ENCODE assay signal across 24 cellular contexts in genomic region chr2:30801821-30802455, GRCh38. TPM values are rescaled to one million over a fixed set of nuclear protein-coding genes. Genes with fewer than 3 reads are reported as not detected.
A peak's percentile ranks its signal among the peaks of the same experiment; 100 is the strongest.
DNase-seq lines count a peak whose midpoint lies in the region; ATAC-seq and TF ChIP-seq lines count a peak whose summit lies in the region.
"Had no signal": no experiment of that assay in that cellular context is flagged by ENCODE, and none has a peak within 500 bp of the region (broad histone marks: within the 10 kb centered on the region; RNA-seq: fewer than 3 reads in every experiment).

No MANE protein-coding gene starts in this region.

- H3K9ac ChIP-seq in IMR-90 (ENCODE audit: low read depth, low read length): no peak overlapping the region
- H3K9ac ChIP-seq: BLaER1 treated with 17β-estradiol and CSF1 and Interleukin-3, amounts not matched to agents 10 nM and 100 nM had no signal

- H3K4me3 ChIP-seq in IMR-90 (ENCODE audit: insufficient read depth, low read depth, low read length) (no peak overlapping the region), osteoblast (ENCODE audit: insufficient read depth, low read length) (no peak overlapping the region), breast epithelium (no peak overlapping the region)
- H3K4me3 ChIP-seq: A549; BLaER1 treated with 17β-estradiol and CSF1 and Interleukin-3, amounts not matched to agents 10 nM and 100 nM; GM12878; GM23338; HAP-1 had no signal

- dilution Hi-C loops in IMR-90 (cut with HindIII; ENCODE audit: low sequenced_read_pairs, unreplicated experiment): no loop called here

- H3K4me3 Mint-ChIP-seq in endothelial cell (ENCODE audit: unreplicated experiment) (peak overlapping the region; percentile 26), neural crest cell (no peak overlapping the region)
- no peak overlapping the region for H3K4me3 Mint-ChIP-seq in activated T-helper 1 cell treated with anti-CD3 and anti-CD28 coated beads, Interleukin-12 subunit alpha, Interleukin-12 subunit beta, Interleukin-2, Interleukin-4 antibody, amounts not matched to agents 30 ng/mL and 10 ng/mL and 1 ng/mL, durations not matched to agents 14 hours and 24 hours and 36 hours
- H3K4me3 Mint-ChIP-seq: CD14-positive monocyte; CD4-positive, alpha-beta T cell; CD8-positive, alpha-beta memory T cell; GM23338; HFFc6 had no signal

- intact Hi-C loops in IMR-90 (cut with micrococcal nuclease) (no loop called here), breast epithelium (cut with DNase I; ENCODE audit: low total_unique reads) (no loop called here)
- intact Hi-C loops in activated T-helper 1 cell treated with anti-CD3 and anti-CD28 coated beads, Interleukin-12 subunit alpha, Interleukin-12 subunit beta, Interleukin-2, Interleukin-4 antibody, amounts not matched to agents 30 ng/mL and 10 ng/mL and 1 ng/mL, durations not matched to agents 14 hours and 24 hours and 36 hours (cut with micrococcal nuclease): no loop called here

- no peak for TF ChIP-seq CTCF in IMR-90 (conservative IDR thresholded peaks at IDR 0.05; ENCODE audit: low read depth, low read length)
- TF ChIP-seq CTCF in endothelial cell (IDR thresholded peaks at IDR 0.05; ENCODE audit: unreplicated experiment): no peak
- no peak for TF ChIP-seq CTCF in neural crest cell (conservative IDR thresholded peaks at IDR 0.05)
- TF ChIP-seq CTCF in osteoblast (IDR thresholded peaks at IDR 0.05; ENCODE audit: extremely low read depth, low read depth, low read length): no peak
- TF ChIP-seq CTCF in breast epithelium (IDR thresholded peaks at IDR 0.05): no peak

- no peak for TF ChIP-seq RAD21 in IMR-90 (IDR thresholded peaks at IDR 0.05; ENCODE audit: low read length)

- no peak overlapping the region for H3K4ac ChIP-seq in IMR-90 (ENCODE audit: low read depth, low read length)

- no peak overlapping the region for H3K23ac ChIP-seq in IMR-90 (ENCODE audit: low read depth, low read length)

- no peak for ATAC-seq in IMR-90 (ENCODE audit: low read depth)
- ATAC-seq: A549, GM12878, GM23338 had no signal

- H2AK5ac ChIP-seq in IMR-90 (ENCODE audit: low read depth, low read length): no peak overlapping the region

- H4K8ac ChIP-seq in IMR-90 (ENCODE audit: low read depth in 2 of 2, low read length in 2 of 2): no peak overlapping the region

- no peak overlapping the region for H3K27ac Mint-ChIP-seq in endothelial cell (ENCODE audit: unreplicated experiment)
- H3K27ac Mint-ChIP-seq in neural crest cell (ENCODE audit: unreplicated experiment): peak overlapping the region; percentile 35
- no peak overlapping the region for H3K27ac Mint-ChIP-seq in activated T-helper 1 cell treated with anti-CD3 and anti-CD28 coated beads, Interleukin-12 subunit alpha, Interleukin-12 subunit beta, Interleukin-2, Interleukin-4 antibody, amounts not matched to agents 30 ng/mL and 10 ng/mL and 1 ng/mL, durations not matched to agents 14 hours and 24 hours and 36 hours
- H3K27ac Mint-ChIP-seq: CD4-positive, alpha-beta T cell; GM23338; HFFc6 had no signal

- POLR2A ChIA-PET in IMR-90 (lab: Charles Lee; ENCODE audit: unreplicated experiment): no interaction called here

- no peaks in the 10 kb centered on the region for H3K36me3 ChIP-seq in IMR-90 (ENCODE audit: control insufficient read depth, insufficient read depth, low read length)
- no peaks in the 10 kb centered on the region for H3K36me3 ChIP-seq in osteoblast (ENCODE audit: insufficient read depth, low read length)
- no peaks in the 10 kb centered on the region for H3K36me3 ChIP-seq in breast epithelium
- H3K36me3 ChIP-seq: BE2C; BLaER1 treated with 17β-estradiol and CSF1 and Interleukin-3, amounts not matched to agents 10 nM and 100 nM; HAP-1 had no signal

- H3K14ac ChIP-seq in IMR-90 (replicated peaks; ENCODE audit: low read depth, low read length): no peak overlapping the region

- CTCF ChIA-PET in IMR-90 (lab: Yijun Ruan, JAX): no interaction called here

- BruUV-seq in IMR-90 (replicated peaks; lab: Mats Ljungman, UMichigan): no TSS peak

- H2BK15ac ChIP-seq in IMR-90 (ENCODE audit: low read depth, low read length): no peak overlapping the region

- no peaks in the 10 kb centered on the region for H3K4me1 ChIP-seq in IMR-90 (ENCODE audit: control insufficient read depth, insufficient read depth, low read length)
- no peaks in the 10 kb centered on the region for H3K4me1 ChIP-seq in osteoblast (ENCODE audit: insufficient read depth, low read length)
- H3K4me1 ChIP-seq in breast epithelium: no peaks in the 10 kb centered on the region
- H3K4me1 ChIP-seq: A549, BE2C, HAP-1 had no signal

- H3K9me3 Mint-ChIP-seq in endothelial cell (ENCODE audit: unreplicated experiment) (no peaks in the 10 kb centered on the region), neural crest cell (no peaks in the 10 kb centered on the region)
- H3K9me3 Mint-ChIP-seq in activated T-helper 1 cell treated with anti-CD3 and anti-CD28 coated beads, Interleukin-12 subunit alpha, Interleukin-12 subunit beta, Interleukin-2, Interleukin-4 antibody, amounts not matched to agents 30 ng/mL and 10 ng/mL and 1 ng/mL, durations not matched to agents 14 hours and 24 hours and 36 hours: no peaks in the 10 kb centered on the region
- H3K9me3 Mint-ChIP-seq: CD14-positive monocyte; CD4-positive, alpha-beta T cell; CD8-positive, alpha-beta memory T cell; GM23338 had no signal

- no CpG with 5 or more reads among the region's 13 CpGs for WGBS in IMR-90 (ENCODE audit: extremely low coverage in 2 of 2, insufficient read length in 1 of 2), 2 experiments

- no peaks in the 10 kb centered on the region for H3K9me1 ChIP-seq in IMR-90 (ENCODE audit: insufficient read depth, low read length)

- no peak overlapping the region for H2BK120ac ChIP-seq in IMR-90 (ENCODE audit: low read depth, low read length)

- H3K9me3 ChIP-seq in IMR-90 (ENCODE audit: control insufficient read depth, insufficient read depth, low read length): no peaks in the 10 kb centered on the region
- H3K9me3 ChIP-seq in osteoblast (ENCODE audit: low read depth, low read length): no peaks in the 10 kb centered on the region
- no peaks in the 10 kb centered on the region for H3K9me3 ChIP-seq in breast epithelium
- H3K9me3 ChIP-seq: A549; BE2C; BLaER1 treated with 17β-estradiol and CSF1 and Interleukin-3, amounts not matched to agents 10 nM and 100 nM; HAP-1 had no signal

- H3K79me2 ChIP-seq in osteoblast (ENCODE audit: insufficient read depth, low read length): no peaks in the 10 kb centered on the region

- no peak overlapping the region for H2BK20ac ChIP-seq in IMR-90 (ENCODE audit: low read depth, low read length)

- H3K79me1 ChIP-seq in IMR-90 (ENCODE audit: low read depth in 1 of 2, low read length in 2 of 2): no peaks in the 10 kb centered on the region

- H3K4me2 ChIP-seq in IMR-90 (ENCODE audit: low read depth, low read length): no peak overlapping the region
- no peak overlapping the region for H3K4me2 ChIP-seq in osteoblast (ENCODE audit: insufficient read depth, low read length)
- H3K4me2 ChIP-seq: A549, GM23338 had no signal

- H3K56ac ChIP-seq in IMR-90 (ENCODE audit: extremely low read depth, insufficient read depth, low read length): no peak overlapping the region

- DNase-seq in IMR-90 (no peak), endothelial cell (ENCODE audit: low spot score) (no peak), neural crest cell (ENCODE audit: low read depth, low spot score) (no peak), osteoblast (ENCODE audit: insufficient read length, low spot score, missing footprints) (peak; percentile 60), NCI-H1694 (lab: John Stamatoyannopoulos, UW) (no peak), breast epithelium (ENCODE audit: low spot score in 2 of 2) (no peak)
- DNase-seq in activated T-helper 1 cell treated with anti-CD3 and anti-CD28 coated beads, Interleukin-12 subunit alpha, Interleukin-12 subunit beta, Interleukin-2, Interleukin-4 antibody, amounts not matched to agents 30 ng/mL and 10 ng/mL and 1 ng/mL, durations not matched to agents 14 hours and 24 hours and 36 hours (ENCODE audit: low spot score): no peak
- DNase-seq: 8988T; ACHN; AML-193; BE2C; CD4-positive, alpha-beta T cell; CD8-positive, alpha-beta memory T cell; DMS 273 treated with DMSO at 0.1 percent for 48 hours; DMS79; EL; GDM1; HFFc6 had no signal

- no peak overlapping the region for H4K5ac ChIP-seq in IMR-90 (ENCODE audit: low read depth, low read length)

- H3K27me3 ChIP-seq in IMR-90 (ENCODE audit: control insufficient read depth, insufficient read depth, low read length): peaks cover 4% of the 10 kb centered on the region; the same call in 1 of the 2 replicates
- H3K27me3 ChIP-seq in osteoblast (ENCODE audit: insufficient read depth, low read length): no peaks in the 10 kb centered on the region
- H3K27me3 ChIP-seq in breast epithelium: no peaks in the 10 kb centered on the region
- H3K27me3 ChIP-seq: BE2C had no signal

- H3K36me3 Mint-ChIP-seq in endothelial cell (ENCODE audit: low read depth, unreplicated experiment) (peaks cover 4% of the 10 kb centered on the region), neural crest cell (ENCODE audit: low read depth) (no peaks in the 10 kb centered on the region)
- H3K36me3 Mint-ChIP-seq in activated T-helper 1 cell treated with anti-CD3 and anti-CD28 coated beads, Interleukin-12 subunit alpha, Interleukin-12 subunit beta, Interleukin-2, Interleukin-4 antibody, amounts not matched to agents 30 ng/mL and 10 ng/mL and 1 ng/mL, durations not matched to agents 14 hours and 24 hours and 36 hours (ENCODE audit: low read depth): no peaks in the 10 kb centered on the region
- H3K36me3 Mint-ChIP-seq: CD14-positive monocyte; CD8-positive, alpha-beta memory T cell had no signal

- no peak overlapping the region for H3K27ac ChIP-seq in IMR-90 (ENCODE audit: insufficient read depth, low read length)
- H3K27ac ChIP-seq in osteoblast (ENCODE audit: low read depth, low read length): no peak overlapping the region
- no peak overlapping the region for H3K27ac ChIP-seq in breast epithelium
- H3K27ac ChIP-seq: A549; BLaER1 treated with 17β-estradiol and CSF1 and Interleukin-3, amounts not matched to agents 10 nM and 100 nM had no signal

- in situ Hi-C loops in IMR-90 (cut with MboI; ENCODE audit: low sequenced_read_pairs): no loop called here

- H4K91ac ChIP-seq in IMR-90 (ENCODE audit: insufficient read depth, low read depth, low read length): no peak overlapping the region

- H4K20me1 ChIP-seq in IMR-90 (ENCODE audit: insufficient read depth, low read length) (no peaks in the 10 kb centered on the region), osteoblast (ENCODE audit: insufficient read depth, low read length) (no peaks in the 10 kb centered on the region)
- H4K20me1 ChIP-seq: BLaER1 treated with 17β-estradiol and CSF1 and Interleukin-3, amounts not matched to agents 10 nM and 100 nM had no signal

- H2AK9ac ChIP-seq in IMR-90 (replicated peaks; ENCODE audit: low read depth, low read length, poor library complexity): no peak overlapping the region

- H3K27me3 Mint-ChIP-seq in endothelial cell (ENCODE audit: unreplicated experiment): peaks cover 13% of the 10 kb centered on the region
- H3K27me3 Mint-ChIP-seq in neural crest cell (ENCODE audit: low read depth): no peaks in the 10 kb centered on the region
- peaks cover 2% of the 10 kb centered on the region for H3K27me3 Mint-ChIP-seq in activated T-helper 1 cell treated with anti-CD3 and anti-CD28 coated beads, Interleukin-12 subunit alpha, Interleukin-12 subunit beta, Interleukin-2, Interleukin-4 antibody, amounts not matched to agents 30 ng/mL and 10 ng/mL and 1 ng/mL, durations not matched to agents 14 hours and 24 hours and 36 hours (ENCODE audit: insufficient read depth)

- H3K4me1 Mint-ChIP-seq in endothelial cell (ENCODE audit: unreplicated experiment): peaks cover 21% of the 10 kb centered on the region
- H3K4me1 Mint-ChIP-seq in neural crest cell: peaks cover 7% of the 10 kb centered on the region
- H3K4me1 Mint-ChIP-seq in activated T-helper 1 cell treated with anti-CD3 and anti-CD28 coated beads, Interleukin-12 subunit alpha, Interleukin-12 subunit beta, Interleukin-2, Interleukin-4 antibody, amounts not matched to agents 30 ng/mL and 10 ng/mL and 1 ng/mL, durations not matched to agents 14 hours and 24 hours and 36 hours (ENCODE audit: low read depth): peaks cover 14% of the 10 kb centered on the region

- no peak overlapping the region for H3K18ac ChIP-seq in IMR-90 (ENCODE audit: low read depth, low read length)

- TF ChIP-seq POLR2A in IMR-90 (IDR thresholded peaks at IDR 0.05; ENCODE audit: low read depth, low read length): no peak
- no peak for TF ChIP-seq POLR2A in breast epithelium (IDR thresholded peaks at IDR 0.05)

- H2AFZ ChIP-seq in IMR-90 (replicated peaks; ENCODE audit: low read length, poor library complexity) (peak overlapping the region; percentile 33), osteoblast (ENCODE audit: low read length) (no peak overlapping the region)
- H2AFZ ChIP-seq: GM23338 had no signal

- no peak overlapping the region for H2BK5ac ChIP-seq in IMR-90 (ENCODE audit: low read depth, low read length, poor library complexity, severe bottlenecking)

RNA-seq across cellular contexts. Expression of gene CAPN13, which starts 5.3 kb away (rescaled TPM):
- total RNA-seq in IMR-90 (2012; rRNA removed): not detected in 2 replicates
- not detected in 2 replicates for polyA plus RNA-seq in IMR-90 (2012; rRNA removed)
- not detected in 2 replicates for polyA plus RNA-seq in IMR-90 (2012; cell fraction: cytosol; rRNA removed)
- not detected in 2 replicates for polyA plus RNA-seq in IMR-90 (2012; cell fraction: nucleus; rRNA removed; ENCODE audit: low replicate concordance)
- 0.44 TPM for total RNA-seq in endothelial cell (ENCODE audit: unreplicated experiment)
- not detected in 2 replicates for total RNA-seq in neural crest cell
- total RNA-seq in osteoblast: not detected in 2 replicates
- total RNA-seq in breast epithelium: 10 to 100 TPM in 2 of 3 donors, not detected in 1; 33.8 to 44.6 TPM
- not detected in 2 replicates for total RNA-seq in activated T-helper 1 cell treated with anti-CD3 and anti-CD28 coated beads, Interleukin-12 subunit alpha, Interleukin-12 subunit beta, Interleukin-2, Interleukin-4 antibody, amounts not matched to agents 30 ng/mL and 10 ng/mL and 1 ng/mL, durations not matched to agents 14 hours and 24 hours and 36 hours
- total RNA-seq: CD4-positive, alpha-beta T cell; CD8-positive, alpha-beta memory T cell; HFFc6 had no signal
- polyA plus RNA-seq: CD14-positive monocyte; CD8-positive, alpha-beta memory T cell had no signal
